1 cellular context compared by ENCODE assay signal in the genomic region with DNA sequence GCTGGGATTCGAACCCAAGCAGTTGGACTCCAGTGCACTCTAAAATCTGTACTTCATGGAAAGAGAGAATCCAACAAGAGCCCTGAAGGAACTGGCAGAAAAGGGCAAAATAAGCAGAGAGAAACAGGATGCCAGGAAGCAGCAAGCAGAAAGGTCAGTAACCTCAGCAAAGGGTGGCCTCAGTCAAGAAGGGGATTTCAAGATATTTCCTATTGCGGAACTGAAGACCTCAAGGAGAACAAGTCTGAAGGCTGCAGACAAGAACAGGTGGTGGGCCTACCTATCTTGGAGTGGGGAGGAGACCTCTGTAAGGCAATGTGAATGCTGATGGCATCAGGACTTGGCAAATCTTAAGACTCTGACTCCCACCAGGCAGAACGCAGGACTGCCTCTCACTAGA.
A peak's percentile ranks its signal among the peaks of the same experiment; 100 is the strongest.
TF ChIP-seq lines count a peak whose summit lies in the region.

No MANE protein-coding gene starts in this region.

TF ChIP-seq in GM12878, 131 proteins besides CTCF, POLR2A, EP300 and RAD21:
- TF ChIP-seq MTA2 (IDR thresholded peaks at IDR 0.05; ENCODE audit: low read depth) (0 out of 2 replicates have a peak, but pooled peaks have one; percentile 11), NFIC (IDR thresholded peaks at IDR 0.05; ENCODE audit: low read depth, low read length) (0 out of 2 replicates have a peak, but pooled peaks have one; percentile 52), CREM (IDR thresholded peaks at IDR 0.05; ENCODE audit: low read depth) (0 out of 2 replicates have a peak, but pooled peaks have one; percentile 26), BCL11A (IDR thresholded peaks at IDR 0.05; ENCODE audit: low read depth, low read length) (0 out of 2 replicates have a peak, but pooled peaks have one; percentile 24), SPI1 (IDR thresholded peaks at IDR 0.05; ENCODE audit: borderline replicate concordance, insufficient read depth, low read depth, low read length) (peak; percentile 83), FOXM1 (IDR thresholded peaks at IDR 0.05; ENCODE audit: low read depth, low read length) (0 out of 2 replicates have a peak, but pooled peaks have one; percentile 31), ETV6 (conservative IDR thresholded peaks at IDR 0.05 in 1 of 2, IDR thresholded peaks at IDR 0.05 in 1 of 2; ENCODE audit: borderline replicate concordance in 1 of 2, low read depth in 1 of 2) (peak in 1 of 2 experiments; percentile 23; a peak in 1 of 4 replicates), TCF12 (IDR thresholded peaks at IDR 0.05; ENCODE audit: low read depth, low read length) (0 out of 2 replicates have a peak, but pooled peaks have one; percentile 19), NR2F1 (conservative IDR thresholded peaks at IDR 0.05) (peak; percentile 88), CHD2 (IDR thresholded peaks at IDR 0.05; ENCODE audit: borderline replicate concordance, low read depth, low read length) (no peak), ESRRA (IDR thresholded peaks at IDR 0.05; ENCODE audit: low read length) (no peak), PAX5 (IDR thresholded peaks at IDR 0.05; ENCODE audit: borderline replicate concordance, low read depth, low read length) (peak; percentile 64; the same call in 1 of the 2 replicates), RUNX3 (IDR thresholded peaks at IDR 0.05; ENCODE audit: low read length) (peak; percentile 44; the same call in 1 of the 2 replicates), IKZF2 (IDR thresholded peaks at IDR 0.05) (peak; percentile 46 to 56)
- TF ChIP-seq, protein P1, sequence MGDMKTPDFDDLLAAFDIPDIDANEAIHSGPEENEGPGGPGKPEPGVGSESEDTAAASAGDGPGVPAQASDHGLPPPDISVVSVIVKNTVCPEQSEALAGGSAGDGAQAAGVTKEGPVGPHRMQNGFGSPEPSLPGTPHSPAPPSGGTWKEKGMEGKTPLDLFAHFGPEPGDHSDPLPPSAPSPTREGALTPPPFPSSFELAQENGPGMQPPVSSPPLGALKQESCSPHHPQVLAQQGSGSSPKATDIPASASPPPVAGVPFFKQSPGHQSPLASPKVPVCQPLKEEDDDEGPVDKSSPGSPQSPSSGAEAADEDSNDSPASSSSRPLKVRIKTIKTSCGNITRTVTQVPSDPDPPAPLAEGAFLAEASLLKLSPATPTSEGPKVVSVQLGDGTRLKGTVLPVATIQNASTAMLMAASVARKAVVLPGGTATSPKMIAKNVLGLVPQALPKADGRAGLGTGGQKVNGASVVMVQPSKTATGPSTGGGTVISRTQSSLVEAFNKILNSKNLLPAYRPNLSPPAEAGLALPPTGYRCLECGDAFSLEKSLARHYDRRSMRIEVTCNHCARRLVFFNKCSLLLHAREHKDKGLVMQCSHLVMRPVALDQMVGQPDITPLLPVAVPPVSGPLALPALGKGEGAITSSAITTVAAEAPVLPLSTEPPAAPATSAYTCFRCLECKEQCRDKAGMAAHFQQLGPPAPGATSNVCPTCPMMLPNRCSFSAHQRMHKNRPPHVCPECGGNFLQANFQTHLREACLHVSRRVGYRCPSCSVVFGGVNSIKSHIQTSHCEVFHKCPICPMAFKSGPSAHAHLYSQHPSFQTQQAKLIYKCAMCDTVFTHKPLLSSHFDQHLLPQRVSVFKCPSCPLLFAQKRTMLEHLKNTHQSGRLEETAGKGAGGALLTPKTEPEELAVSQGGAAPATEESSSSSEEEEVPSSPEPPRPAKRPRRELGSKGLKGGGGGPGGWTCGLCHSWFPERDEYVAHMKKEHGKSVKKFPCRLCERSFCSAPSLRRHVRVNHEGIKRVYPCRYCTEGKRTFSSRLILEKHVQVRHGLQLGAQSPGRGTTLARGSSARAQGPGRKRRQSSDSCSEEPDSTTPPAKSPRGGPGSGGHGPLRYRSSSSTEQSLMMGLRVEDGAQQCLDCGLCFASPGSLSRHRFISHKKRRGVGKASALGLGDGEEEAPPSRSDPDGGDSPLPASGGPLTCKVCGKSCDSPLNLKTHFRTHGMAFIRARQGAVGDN (IDR thresholded peaks at IDR 0.05), result no peak
- TF ChIP-seq, protein P2, sequence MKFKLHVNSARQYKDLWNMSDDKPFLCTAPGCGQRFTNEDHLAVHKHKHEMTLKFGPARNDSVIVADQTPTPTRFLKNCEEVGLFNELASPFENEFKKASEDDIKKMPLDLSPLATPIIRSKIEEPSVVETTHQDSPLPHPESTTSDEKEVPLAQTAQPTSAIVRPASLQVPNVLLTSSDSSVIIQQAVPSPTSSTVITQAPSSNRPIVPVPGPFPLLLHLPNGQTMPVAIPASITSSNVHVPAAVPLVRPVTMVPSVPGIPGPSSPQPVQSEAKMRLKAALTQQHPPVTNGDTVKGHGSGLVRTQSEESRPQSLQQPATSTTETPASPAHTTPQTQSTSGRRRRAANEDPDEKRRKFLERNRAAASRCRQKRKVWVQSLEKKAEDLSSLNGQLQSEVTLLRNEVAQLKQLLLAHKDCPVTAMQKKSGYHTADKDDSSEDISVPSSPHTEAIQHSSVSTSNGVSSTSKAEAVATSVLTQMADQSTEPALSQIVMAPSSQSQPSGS (IDR thresholded peaks at IDR 0.05; ENCODE audit: low read length), result peak; percentile 44; the same call in 1 of the 2 replicates
